In genomic region chr10:35870665-35871310, GRCh38 we compare ENCODE assay signal across 15 cellular contexts.
"Had no signal": no experiment of that assay in that cellular context is flagged by ENCODE, and none has a peak within 500 bp of the region (broad histone marks: within the 10 kb centered on the region; RNA-seq: fewer than 3 reads in every experiment).

No MANE protein-coding gene starts in this region.

- H3K4me3 ChIP-seq: psoas muscle, sigmoid colon had no signal

- H3K27me3 ChIP-seq: sigmoid colon had no signal

- H3K9me3 Mint-ChIP-seq: activated T-cell treated with anti-CD3 and anti-CD28 coated beads, Interleukin-2, amount 50 U/mL, for 4 hours had no signal

- H3K27ac Mint-ChIP-seq: activated naive CD8-positive, alpha-beta T cell; naive thymus-derived CD4-positive, alpha-beta T cell had no signal

- ATAC-seq: activated T-cell treated with anti-CD3 and anti-CD28 coated beads, Interleukin-2, amount 50 U/mL, for 4 hours; naive thymus-derived CD4-positive, alpha-beta T cell; psoas muscle had no signal

- DNase-seq: activated CD4-positive, alpha-beta T cell treated with anti-CD3 and anti-CD28 coated beads, Interleukin-2, amount 50 U/mL, for 1 hour; activated effector memory CD4-positive, alpha-beta T cell treated with anti-CD3 and anti-CD28 coated beads, Interleukin-2, amount 50 U/mL, for 16 hours; activated T-cell treated with anti-CD3 and anti-CD28 coated beads, Interleukin-2, amount 50 U/mL, for 4 hours; amygdala; hippocampal formation; naive thymus-derived CD4-positive, alpha-beta T cell; nucleus accumbens; psoas muscle; sigmoid colon; stimulated activated CD4-positive, alpha-beta T cell treated with anti-CD3 and anti-CD28 coated beads, Interleukin-12 subunit alpha, Interleukin-12 subunit beta, amount 100 ng/mL, for 4 hours; stimulated activated naive CD4-positive, alpha-beta T cell treated with Interleukin-2 at 50 U/mL for 16 hours; T-helper 2 cell; trophoblast cell had no signal

- H3K4me1 Mint-ChIP-seq: naive thymus-derived CD4-positive, alpha-beta T cell had no signal

- H3K4me3 Mint-ChIP-seq: activated naive CD8-positive, alpha-beta T cell; activated T-cell treated with anti-CD3 and anti-CD28 coated beads, Interleukin-2, amount 50 U/mL, for 4 hours; naive thymus-derived CD4-positive, alpha-beta T cell had no signal

- H3K27ac ChIP-seq: epithelial cell of prostate, psoas muscle, sigmoid colon had no signal

- H3K9me3 ChIP-seq: psoas muscle, sigmoid colon had no signal

- H3K36me3 ChIP-seq: sigmoid colon had no signal

- H3K4me1 ChIP-seq: psoas muscle had no signal

- H3K36me3 Mint-ChIP-seq: activated naive CD8-positive, alpha-beta T cell; naive thymus-derived CD4-positive, alpha-beta T cell had no signal
